Comparison of ENCODE assay signal across 7 cellular contexts in the genomic region with DNA sequence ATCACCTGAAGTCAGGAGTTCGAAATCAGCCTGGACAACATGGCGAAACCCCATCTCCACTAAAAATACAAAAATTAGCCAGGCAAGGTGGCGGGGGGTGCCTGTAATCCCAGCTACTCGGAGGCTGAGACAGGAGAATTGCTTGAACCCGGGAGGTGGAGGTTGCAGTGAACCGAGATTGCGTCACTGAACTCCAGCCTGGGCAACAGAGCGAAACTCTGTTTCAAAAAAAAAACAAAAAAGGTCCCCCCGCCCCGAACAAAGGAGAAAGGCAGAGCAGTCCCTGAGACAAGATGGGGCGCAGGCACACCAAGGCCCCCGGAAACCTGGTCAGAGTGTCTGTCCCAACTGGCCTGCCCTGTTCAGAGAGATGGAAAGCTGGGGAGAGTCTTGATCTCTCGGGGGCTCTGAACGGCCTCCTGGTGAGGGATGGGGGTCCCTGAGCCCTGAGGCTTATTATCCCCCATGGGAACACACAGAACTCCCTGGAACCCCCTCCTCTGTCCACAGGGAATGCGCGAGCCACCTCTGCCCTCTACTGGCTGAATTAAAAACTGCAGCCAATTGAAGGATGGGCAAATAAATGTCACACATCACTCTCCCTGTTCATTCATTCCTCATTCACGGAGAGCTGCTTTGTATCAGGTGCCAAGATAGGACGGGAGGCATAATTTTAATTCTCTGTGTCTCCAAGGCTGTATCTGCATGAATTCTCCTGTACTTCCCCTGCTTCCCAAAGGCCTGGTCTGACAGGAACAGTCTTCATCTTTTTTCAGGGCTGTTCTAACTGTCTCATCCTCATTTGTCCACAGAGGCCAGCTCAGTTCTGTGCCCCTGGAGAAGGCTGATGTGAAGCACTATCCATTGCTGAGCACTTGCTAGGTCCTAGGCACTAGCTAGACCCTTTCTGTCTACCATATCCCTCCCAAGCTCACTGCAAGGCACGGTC. TPM values are rescaled to one million over a fixed set of nuclear protein-coding genes. Genes with fewer than 3 reads are reported as not detected.
DNase-seq lines count a peak whose midpoint lies in the region; ATAC-seq and TF ChIP-seq lines count a peak whose summit lies in the region.

No MANE protein-coding gene starts in this region.

- intact Hi-C loops in esophagus squamous epithelium (cut with DNase I): no loop called here

- H4K8ac ChIP-seq in neuronal stem cell (ENCODE audit: low read depth, low read length): no peak overlapping the region

- H3K36me3 ChIP-seq in esophagus squamous epithelium (no peaks in the 10 kb centered on the region), neuronal stem cell (replicated peaks in 1 of 2; ENCODE audit: control insufficient read depth in 2 of 2, insufficient read depth in 2 of 2, low read length in 2 of 2) (no peaks in the 10 kb centered on the region)

- no peak overlapping the region for H3K4me3 ChIP-seq in esophagus squamous epithelium
- no peak overlapping the region for H3K4me3 ChIP-seq in neuronal stem cell (ENCODE audit: low read length in 2 of 2)

- H3K4me1 ChIP-seq in esophagus squamous epithelium: no peaks in the 10 kb centered on the region
- H3K4me1 ChIP-seq in neuronal stem cell (ENCODE audit: control insufficient read depth in 2 of 2, insufficient read depth in 1 of 2, low read depth in 1 of 2, low read length in 2 of 2): peaks cover 0 to 5% of the 10 kb centered on the region in 2 donors

- POLR2A ChIA-PET in WTC11 (lab: Charles Lee): no interaction called here

- H3K14ac ChIP-seq in neuronal stem cell (ENCODE audit: low read length): no peak overlapping the region

- no peaks in the 10 kb centered on the region for H3K79me1 ChIP-seq in neuronal stem cell (ENCODE audit: low read depth, low read length)

- no peak overlapping the region for H3K4me3 Mint-ChIP-seq in WTC11

- H2BK15ac ChIP-seq in neuronal stem cell (ENCODE audit: low read length): no peak overlapping the region

- DNase-seq in ELR (ENCODE audit: low read depth) (peak; percentile 35), WTC11 (ENCODE audit: low spot score) (peak; percentile 70), esophagus squamous epithelium (lab: John Stamatoyannopoulos, UW) (no peak), neuronal stem cell (ENCODE audit: low spot score) (peak; percentile 50), middle frontal gyrus (ENCODE audit: extremely low spot score, low spot score) (no peak)

- CTCF ChIA-PET in WTC11 (lab: Charles Lee): interaction anchor here (0.5 to 2.7 kb wide), 44 partner anchors 9 to 761 kb away, joined by 3 to 22 read pairs (median 5); partner anchors contain the start of genes DYDC1, DYDC2, MAT1A and PRXL2A

- ATAC-seq in HG03159 (IDR thresholded peaks at IDR 0.05; ENCODE audit: unreplicated experiment) (peak; percentile 47), WTC11 (peak; percentile 26), HG03342 (IDR thresholded peaks at IDR 0.05; ENCODE audit: unreplicated experiment) (no peak)

- no peak overlapping the region for H4K91ac ChIP-seq in neuronal stem cell (ENCODE audit: low read depth, low read length, poor library complexity)

- H3K36me3 Mint-ChIP-seq in WTC11: peaks cover 11% of the 10 kb centered on the region

- H2AK5ac ChIP-seq in neuronal stem cell (ENCODE audit: low read depth, low read length): no peak overlapping the region

- peaks cover 0 to 21% (median 0%) of the 10 kb centered on the region in 4 donors for H3K27me3 ChIP-seq in esophagus squamous epithelium
- H3K27me3 ChIP-seq in neuronal stem cell (ENCODE audit: control insufficient read depth in 3 of 3, insufficient read depth in 3 of 3, low read depth in 1 of 3, low read length in 3 of 3): no peaks in the 10 kb centered on the region

- H2BK120ac ChIP-seq in neuronal stem cell (ENCODE audit: low read depth, low read length): no peak overlapping the region

- no peak overlapping the region for H2AFZ ChIP-seq in neuronal stem cell (ENCODE audit: low read length)

- peaks cover 16% of the 10 kb centered on the region for H3K9me3 Mint-ChIP-seq in WTC11

- peaks cover 15% of the 10 kb centered on the region for H3K27me3 Mint-ChIP-seq in WTC11 (ENCODE audit: low read depth)

- H3K9ac ChIP-seq in neuronal stem cell (ENCODE audit: low read depth, low read length, poor library complexity): no peak overlapping the region

- peak; percentile 79 for TF ChIP-seq CTCF in WTC11 (IDR thresholded peaks at IDR 0.05)
- TF ChIP-seq CTCF in esophagus squamous epithelium (IDR thresholded peaks at IDR 0.05): peak; percentile 35 to 80 (median 60)

- no peak overlapping the region for H3K4me2 ChIP-seq in neuronal stem cell (ENCODE audit: insufficient read depth, low read length, poor library complexity, severe bottlenecking)

- peaks cover 17% of the 10 kb centered on the region for H3K4me1 Mint-ChIP-seq in WTC11

- H3K27ac ChIP-seq in esophagus squamous epithelium (no peak overlapping the region), neuronal stem cell (replicated peaks; ENCODE audit: low read length) (no peak overlapping the region)

- no peak overlapping the region for H3K27ac Mint-ChIP-seq in WTC11

- H3K23ac ChIP-seq in neuronal stem cell (ENCODE audit: low read depth, low read length, poor library complexity): no peak overlapping the region

- no peak overlapping the region for H2BK12ac ChIP-seq in neuronal stem cell (ENCODE audit: low read length)

- peak overlapping the region; percentile 18 for H3K18ac ChIP-seq in neuronal stem cell (ENCODE audit: low read length)

- H2BK5ac ChIP-seq in neuronal stem cell (ENCODE audit: low read length): no peak overlapping the region

- H3K9me3 ChIP-seq in esophagus squamous epithelium (no peaks in the 10 kb centered on the region), neuronal stem cell (replicated peaks in 1 of 2; ENCODE audit: control insufficient read depth in 2 of 2, insufficient read depth in 1 of 2, low read depth in 1 of 2, low read length in 2 of 2) (peaks cover 0 to 5% of the 10 kb centered on the region in 2 donors)

- no peak overlapping the region for H3K4ac ChIP-seq in neuronal stem cell (ENCODE audit: low read length)

- WGBS in esophagus squamous epithelium, 2 donors: 43 to 52% methylated on average over 11 to 16 of the region's 19 CpGs
- WGBS in neuronal stem cell (ENCODE audit: extremely low coverage in 2 of 2, insufficient read length in 2 of 2, insufficient replicate concordance in 1 of 2), 2 donors: no CpG with 5 or more reads among the region's 19 CpGs

- TF ChIP-seq POLR2A in esophagus squamous epithelium (IDR thresholded peaks at IDR 0.05): no peak

TF ChIP-seq in WTC11, 78 proteins besides CTCF, POLR2A, EP300 and RAD21 (continues in another document):
- TF ChIP-seq PRDM15 (CRISPR knock-in tag; IDR thresholded peaks at IDR 0.05) (no peak), ZSCAN18 (CRISPR knock-in tag; IDR thresholded peaks at IDR 0.05) (no peak), TEAD1 (CRISPR knock-in tag; IDR thresholded peaks at IDR 0.05) (no peak), CDX4 (CRISPR knock-in tag; IDR thresholded peaks at IDR 0.05; ENCODE audit: borderline replicate concordance) (no peak)

RNA-seq across cellular contexts. Expression of gene MAT1A, which starts 28.9 kb away (rescaled TPM):
- 2.3 to 5.0 TPM (median 4.3 TPM) in 3 replicates for total RNA-seq in WTC11 (2021)
- 1 to 10 TPM in 1 of 4 donors, under 1 TPM in 3; 0.09 to 2.3 (median 0.55) TPM for total RNA-seq in esophagus squamous epithelium
- 0.11 TPM for polyA plus RNA-seq in neuronal stem cell (2013, experiment 1 of 2)
- polyA plus RNA-seq in neuronal stem cell (2013, experiment 2 of 2): 0.18 TPM

RNA-seq across cellular contexts. Expression of gene ANXA11, which starts 55.2 kb away (rescaled TPM):
- total RNA-seq in WTC11 (2021): 67.5 to 83.3 TPM (median 80.1 TPM) in 3 replicates
- total RNA-seq in esophagus squamous epithelium: 100 to 1,000 TPM; 131 to 243 (median 163) TPM
- polyA plus RNA-seq in neuronal stem cell (2013, experiment 1 of 2): 47.4 TPM
- 40.6 TPM for polyA plus RNA-seq in neuronal stem cell (2013, experiment 2 of 2)

Comparison
In these comparisons a context has a peak if more than half of its experiments do, and no peak if none do; other contexts are left out.
1. DNase-seq: peak in ELR (single experiment), WTC11 (single experiment) and neuronal stem cell (single experiment); none in esophagus squamous epithelium (single experiment) and middle frontal gyrus (single experiment).